8 cellular contexts compared by ENCODE assay signal in the genomic region with DNA sequence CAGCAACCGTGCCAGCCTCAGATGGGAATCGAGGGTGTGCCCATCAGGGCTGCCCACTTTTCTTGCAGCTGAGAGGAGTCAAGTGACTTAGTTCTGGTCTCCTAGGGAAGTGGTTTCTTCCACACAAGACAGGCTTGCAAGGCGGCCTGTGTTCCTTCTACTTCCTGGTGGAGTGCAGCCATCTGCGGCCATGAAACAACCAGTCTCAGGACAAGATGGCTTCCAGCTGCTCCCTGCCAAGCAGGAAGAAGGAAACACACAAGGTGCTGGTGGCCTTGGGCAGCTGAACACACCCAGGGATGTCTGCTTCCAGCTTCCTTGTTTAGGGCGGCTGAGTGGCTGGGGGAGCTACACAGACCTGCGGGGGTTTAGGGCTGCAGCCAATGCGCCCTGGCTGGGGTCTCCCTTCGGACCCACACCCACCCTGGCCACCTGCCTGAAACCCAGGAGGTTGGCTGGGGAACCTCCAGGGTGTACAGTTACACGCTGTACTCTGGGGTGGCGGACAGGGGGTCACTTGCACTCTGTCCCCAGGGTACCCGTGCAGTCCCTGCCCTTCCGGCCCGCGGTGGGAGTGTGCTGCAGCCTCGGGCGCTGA. TPM values are rescaled to one million over a fixed set of nuclear protein-coding genes. Genes with fewer than 3 reads are reported as not detected.
DNase-seq lines count a peak whose midpoint lies in the region; ATAC-seq and TF ChIP-seq lines count a peak whose summit lies in the region.

No MANE protein-coding gene starts in this region.

- no peak for TF ChIP-seq CTCF in GM12875 (IDR thresholded peaks at IDR 0.05; ENCODE audit: borderline replicate concordance, insufficient read depth, low read depth, low read length)
- no peak for TF ChIP-seq CTCF in esophagus squamous epithelium (IDR thresholded peaks at IDR 0.05)
- TF ChIP-seq CTCF in RWPE1 (conservative IDR thresholded peaks at IDR 0.05; ENCODE audit: low read depth), result no peak

- no peak overlapping the region for H2BK120ac ChIP-seq in neuronal stem cell (ENCODE audit: low read depth, low read length)

- peak overlapping the region; percentile 35 for H4K91ac ChIP-seq in neuronal stem cell (ENCODE audit: low read depth, low read length, poor library complexity)

- H2BK15ac ChIP-seq in neuronal stem cell (ENCODE audit: low read length), result no peak overlapping the region

- H3K18ac ChIP-seq in neuronal stem cell (ENCODE audit: low read length), result peak overlapping the region; percentile 72

- CTCF ChIA-PET in RWPE1 (lab: Yijun Ruan, JAX), result no interaction called here

- H3K9me3 ChIP-seq in SJSA1 (replicated peaks), result no peaks in the 10 kb centered on the region
- H3K9me3 ChIP-seq in esophagus squamous epithelium, result no peaks in the 10 kb centered on the region
- no peaks in the 10 kb centered on the region for H3K9me3 ChIP-seq in neuronal stem cell (replicated peaks in 1 of 2; ENCODE audit: control insufficient read depth in 2 of 2, insufficient read depth in 1 of 2, low read depth in 1 of 2, low read length in 2 of 2)

- no peak overlapping the region for H2BK12ac ChIP-seq in neuronal stem cell (ENCODE audit: low read length)

- peaks cover 10% of the 10 kb centered on the region for H3K4me1 ChIP-seq in SJSA1 (replicated peaks)
- H3K4me1 ChIP-seq in esophagus squamous epithelium, result peaks cover 11 to 41% (median 14%) of the 10 kb centered on the region in 3 donors
- H3K4me1 ChIP-seq in neuronal stem cell (ENCODE audit: control insufficient read depth in 2 of 2, insufficient read depth in 1 of 2, low read depth in 1 of 2, low read length in 2 of 2), result peaks cover 7 to 11% of the 10 kb centered on the region in 2 donors

- H3K27ac ChIP-seq in SJSA1 (no peak overlapping the region), esophagus squamous epithelium (peak overlapping the region; percentile 87 to 92 (median 88)), neuronal stem cell (replicated peaks; ENCODE audit: low read length) (no peak overlapping the region), RWPE1 (no peak overlapping the region)

- H3K27me3 ChIP-seq in SJSA1 (replicated peaks), result no peaks in the 10 kb centered on the region
- peaks cover 0 to 5% (median 0%) of the 10 kb centered on the region in 4 donors for H3K27me3 ChIP-seq in esophagus squamous epithelium
- peaks cover 0 to 3% (median 2%) of the 10 kb centered on the region in 3 experiments for H3K27me3 ChIP-seq in neuronal stem cell (ENCODE audit: control insufficient read depth in 3 of 3, insufficient read depth in 3 of 3, low read depth in 1 of 3, low read length in 3 of 3)

- DNase-seq in SJSA1 (ENCODE audit: low read depth in 1 of 2, low spot score in 2 of 2) (no peak), esophagus squamous epithelium (lab: John Stamatoyannopoulos, UW) (no peak), neuronal stem cell (ENCODE audit: low spot score) (no peak), RWPE1 (ENCODE audit: low spot score) (no peak), HT-29 (ENCODE audit: low spot score) (no peak)
- no peak for DNase-seq in central memory CD4-positive, alpha-beta T cell

- no peak overlapping the region for H3K9ac ChIP-seq in neuronal stem cell (ENCODE audit: low read depth, low read length, poor library complexity)

- no peak overlapping the region for H3K4ac ChIP-seq in neuronal stem cell (ENCODE audit: low read length)

- H3K36me3 ChIP-seq in SJSA1, result no peaks in the 10 kb centered on the region
- H3K36me3 ChIP-seq in esophagus squamous epithelium, result no peaks in the 10 kb centered on the region
- no peaks in the 10 kb centered on the region for H3K36me3 ChIP-seq in neuronal stem cell (replicated peaks in 1 of 2; ENCODE audit: control insufficient read depth in 2 of 2, insufficient read depth in 2 of 2, low read length in 2 of 2)

- intact Hi-C loops in esophagus squamous epithelium (cut with DNase I), result no loop called here

- H3K79me1 ChIP-seq in neuronal stem cell (ENCODE audit: low read depth, low read length), result no peaks in the 10 kb centered on the region

- TF ChIP-seq POLR2A in esophagus squamous epithelium (IDR thresholded peaks at IDR 0.05), result no peak

- no peak overlapping the region for H3K23ac ChIP-seq in neuronal stem cell (ENCODE audit: low read depth, low read length, poor library complexity)

- H2AK5ac ChIP-seq in neuronal stem cell (ENCODE audit: low read depth, low read length), result no peak overlapping the region

- POLR2A ChIA-PET in RWPE1 (lab: Yijun Ruan, JAX; ENCODE audit: low non-redundant PET), result interaction anchor here (0.5 kb wide), 1 partner anchor 29 kb away, joined by 5 read pairs; no protein-coding TSS in a partner anchor

- peak overlapping the region; percentile 97 for H2AFZ ChIP-seq in neuronal stem cell (ENCODE audit: low read length)

- H3K4me3 ChIP-seq in GM12875 (ENCODE audit: low read depth, low read length) (peak overlapping the region; percentile 63), SJSA1 (peak overlapping the region; percentile 50), esophagus squamous epithelium (peak overlapping the region; percentile 68 to 75 (median 73)), neuronal stem cell (ENCODE audit: low read length in 2 of 2) (peak overlapping the region in 1 of 2 donors; percentile 62)

- peak overlapping the region; percentile 40 for H3K14ac ChIP-seq in neuronal stem cell (ENCODE audit: low read length)

- 33 to 59% methylated on average over 5 to 11 of the region's 16 CpGs for WGBS in esophagus squamous epithelium, 2 donors
- WGBS in neuronal stem cell (ENCODE audit: extremely low coverage in 2 of 2, insufficient read length in 2 of 2, insufficient replicate concordance in 1 of 2), 2 donors, result no CpG with 5 or more reads among the region's 16 CpGs

- ATAC-seq in HG02588 (IDR thresholded peaks at IDR 0.05; ENCODE audit: unreplicated experiment), result peak; percentile 16

- no peak overlapping the region for H4K8ac ChIP-seq in neuronal stem cell (ENCODE audit: low read depth, low read length)

- H3K4me2 ChIP-seq in neuronal stem cell (ENCODE audit: insufficient read depth, low read length, poor library complexity, severe bottlenecking), result peak overlapping the region; percentile 64

- no peak overlapping the region for H2BK5ac ChIP-seq in neuronal stem cell (ENCODE audit: low read length)

RNA-seq across cellular contexts. Expression of a gene that starts 34.7 kb away (rescaled TPM):
- 34.7 and 44.8 TPM in 2 replicates for total RNA-seq in SJSA1 (2014; rRNA removed; shearing (Covaris generic))
- total RNA-seq in esophagus squamous epithelium, result 10 to 100 TPM; 26.8 to 43.6 (median 35.5) TPM
- polyA plus RNA-seq in neuronal stem cell (2013, experiment 1 of 2), result 24.7 TPM
- polyA plus RNA-seq in neuronal stem cell (2013, experiment 2 of 2), result 25.2 TPM
- 67.5 and 76.0 TPM in 2 replicates for total RNA-seq in HT-29 (2014; rRNA removed; shearing (Covaris generic))

RNA-seq across cellular contexts. Expression of a gene that starts 47.9 kb away (rescaled TPM):
- 95.7 and 112 TPM in 2 replicates for total RNA-seq in SJSA1 (2014; rRNA removed; shearing (Covaris generic))
- total RNA-seq in esophagus squamous epithelium, result 100 to 1,000 TPM in 2 of 4 donors, 10 to 100 TPM in 2; 69.2 to 112 (median 91.2) TPM
- 49.5 TPM for polyA plus RNA-seq in neuronal stem cell (2013, experiment 1 of 2)
- polyA plus RNA-seq in neuronal stem cell (2013, experiment 2 of 2), result 45.4 TPM
- 170 and 172 TPM in 2 replicates for total RNA-seq in HT-29 (2014; rRNA removed; shearing (Covaris generic))

Comparison
In these comparisons a context has a peak if more than half of its experiments do, and no peak if none do; other contexts are left out.
1. H3K27ac ChIP-seq: peak in esophagus squamous epithelium (4 of 4); none in SJSA1 (single experiment), neuronal stem cell (single experiment) and RWPE1 (single experiment).